In genomic region chr19:46428278-46429141, GRCh38 we compare ENCODE assay signal across 9 cellular contexts. TPM values are rescaled to one million over a fixed set of nuclear protein-coding genes. Genes with fewer than 3 reads are reported as not detected.
DNase-seq lines count a peak whose midpoint lies in the region; ATAC-seq lines count a peak whose summit lies in the region.
"Had no signal": no experiment of that assay in that cellular context is flagged by ENCODE, and none has a peak within 500 bp of the region (broad histone marks: within the 10 kb centered on the region; RNA-seq: fewer than 3 reads in every experiment).

TSS of gene PNMA8C (minus strand) at chr19:46428936. CDS start at chr19:46428359, 577 bp downstream.

- DNase-seq in DMS153 treated with DMSO at 0.1 percent for 48 hours (lab: John Stamatoyannopoulos, UW; ENCODE audit: unreplicated experiment) = peak; percentile 10
- peak; percentile 16 for DNase-seq in NCI-H2029 treated with DMSO at 0.1 percent for 48 hours (lab: John Stamatoyannopoulos, UW)
- DNase-seq in activated T-cell treated with anti-CD3 and anti-CD28 coated beads for 48 hours (ENCODE audit: low read depth) = peak; percentile 50
- no peak for DNase-seq in NCI-H2171 (lab: John Stamatoyannopoulos, UW)

- H3K36me3 ChIP-seq in mucosa of rectum (ENCODE audit: control insufficient read depth in 2 of 2, insufficient read depth in 2 of 2, low read length in 2 of 2) (no peaks in the 10 kb centered on the region), subcutaneous abdominal adipose tissue (ENCODE audit: control insufficient read depth in 5 of 5, insufficient read depth in 5 of 5, low read length in 5 of 5) (no peaks in the 10 kb centered on the region)

- no peak within 1 kb of the TSS for H3K9ac ChIP-seq in mucosa of rectum (ENCODE audit: low read depth in 1 of 2, low read length in 2 of 2)
- H3K9ac ChIP-seq in subcutaneous abdominal adipose tissue (ENCODE audit: low read length in 5 of 5) = peak within 1 kb of the TSS in 1 of 5 donors; percentile 25

- peaks cover 0 to 4% of the 10 kb centered on the region in 2 donors for H3K4me1 ChIP-seq in mucosa of rectum (ENCODE audit: control insufficient read depth in 2 of 2, insufficient read depth in 2 of 2, low read length in 2 of 2)
- H3K4me1 ChIP-seq in subcutaneous abdominal adipose tissue (ENCODE audit: control insufficient read depth in 5 of 5, insufficient read depth in 5 of 5, low read length in 5 of 5) = peaks cover 0 to 20% (median 18%) of the 10 kb centered on the region in 5 donors

- H3K27ac ChIP-seq in mucosa of rectum (ENCODE audit: low read depth in 2 of 2, low read length in 2 of 2) (no peak within 1 kb of the TSS), subcutaneous abdominal adipose tissue (ENCODE audit: low read depth, low read length) (no peak within 1 kb of the TSS)
- H3K27ac ChIP-seq: epithelial cell of prostate had no signal

- ATAC-seq in esophagus mucosa = peak; percentile 32
- no peak for ATAC-seq in HG03095 (IDR thresholded peaks at IDR 0.05; ENCODE audit: unreplicated experiment)

- H3K4me3 ChIP-seq in mucosa of rectum (ENCODE audit: low read length in 2 of 2) = peak within 1 kb of the TSS; percentile 0 to 31
- peak within 1 kb of the TSS in 3 of 5 donors; percentile 6 to 29 (median 23) for H3K4me3 ChIP-seq in subcutaneous abdominal adipose tissue (ENCODE audit: low read depth in 1 of 5, low read length in 5 of 5)

- peaks cover 0 to 3% of the 10 kb centered on the region in 2 donors for H3K9me3 ChIP-seq in mucosa of rectum (ENCODE audit: control insufficient read depth in 2 of 2, low read length in 2 of 2)
- H3K9me3 ChIP-seq in subcutaneous abdominal adipose tissue (ENCODE audit: control insufficient read depth in 5 of 5, low read length in 5 of 5) = no peaks in the 10 kb centered on the region

- H3K27me3 ChIP-seq in mucosa of rectum (ENCODE audit: control insufficient read depth in 2 of 2, insufficient read depth in 2 of 2, low read length in 2 of 2) (peaks cover 22 to 25% of the 10 kb centered on the region in 2 donors), subcutaneous abdominal adipose tissue (ENCODE audit: control insufficient read depth in 5 of 5, insufficient read depth in 4 of 5, low read length in 5 of 5) (peaks cover 0 to 45% (median 17%) of the 10 kb centered on the region in 5 donors)

RNA-seq across cellular contexts. Expression of gene PNMA8C, which starts in this region (rescaled TPM):
- not detected for total RNA-seq in esophagus mucosa

Comparison
In these comparisons a context has a peak if more than half of its experiments do, and no peak if none do; other contexts are left out.
1. Peak in ATAC-seq in esophagus mucosa; RNA of the gene not detected or under 1 TPM.